20 cellular contexts compared by ENCODE assay signal in genomic region chr18:10094154-10094553, GRCh38.
A peak's percentile ranks its signal among the peaks of the same experiment; 100 is the strongest.
DNase-seq lines count a peak whose midpoint lies in the region; ATAC-seq and TF ChIP-seq lines count a peak whose summit lies in the region.
"Had no signal": no experiment of that assay in that cellular context is flagged by ENCODE, and none has a peak within 500 bp of the region (broad histone marks: within the 10 kb centered on the region; RNA-seq: fewer than 3 reads in every experiment).

No MANE protein-coding gene starts in this region.

- no TSS peak for BruUV-seq in PC-9 (replicated peaks; lab: Mats Ljungman, UMichigan)

- TF ChIP-seq CTCF in PC-9 (conservative IDR thresholded peaks at IDR 0.05) (no peak), choroid plexus epithelial cell (conservative IDR thresholded peaks at IDR 0.05; ENCODE audit: low read depth, low read length) (no peak)
- no peak for TF ChIP-seq CTCF in CD4-positive, alpha-beta T cell (IDR thresholded peaks at IDR 0.05)

- no peaks in the 10 kb centered on the region for H3K9me3 Mint-ChIP-seq in activated naive CD8-positive, alpha-beta T cell treated with anti-CD3 and anti-CD28 coated beads, Interleukin-2, amount 50 U/mL, for 24 hours
- H3K9me3 Mint-ChIP-seq in activated naive CD8-positive, alpha-beta T cell treated with anti-CD3 and anti-CD28 coated beads for 36 hours: no peaks in the 10 kb centered on the region
- H3K9me3 Mint-ChIP-seq in CD4-positive, alpha-beta T cell: no peaks in the 10 kb centered on the region
- H3K9me3 Mint-ChIP-seq: activated naive CD4-positive, alpha-beta T cell treated with anti-CD3 and anti-CD28 coated beads, Interleukin-2, amount 10 ng/mL, durations not matched to agents 7 days and 5 days; immature natural killer cell; neural crest cell; T-helper 1 cell treated with Interleukin-12 subunit alpha and Interleukin-12 subunit beta and Interleukin-4 antibody, amounts not matched to agents 30 μg/mL and 1 μg/mL, for 36 hours had no signal

- H2AFZ ChIP-seq in PC-9: no peak overlapping the region
- H2AFZ ChIP-seq: hepatocyte had no signal

- H3F3A ChIP-seq in PC-9 (ENCODE audit: insufficient read depth, low read depth): peaks cover 10% of the 10 kb centered on the region; the same call in 1 of the 2 replicates

- no peaks in the 10 kb centered on the region for H4K20me1 ChIP-seq in PC-9 (ENCODE audit: insufficient read depth)

- H3K4me3 ChIP-seq in PC-9 (no peak overlapping the region), choroid plexus epithelial cell (ENCODE audit: low read depth, low read length) (no peak overlapping the region)
- H3K4me3 ChIP-seq: hepatocyte had no signal

- H3K4me1 ChIP-seq in PC-9 (replicated peaks; ENCODE audit: insufficient read depth): peaks cover 17% of the 10 kb centered on the region

- no peaks in the 10 kb centered on the region for H3K79me2 ChIP-seq in PC-9 (ENCODE audit: low read depth)
- H3K79me2 ChIP-seq: hepatocyte had no signal

- no peaks in the 10 kb centered on the region for H3K36me3 ChIP-seq in PC-9 (ENCODE audit: low read depth)

- H3K9me3 ChIP-seq in PC-9 (ENCODE audit: insufficient read depth, low read depth): no peaks in the 10 kb centered on the region
- H3K9me3 ChIP-seq in CD4-positive, alpha-beta T cell (ENCODE audit: control insufficient read depth, low read length): no peaks in the 10 kb centered on the region

- H3K9me2 ChIP-seq in PC-9 (ENCODE audit: insufficient read depth): no peaks in the 10 kb centered on the region

- no peaks in the 10 kb centered on the region for H3K27me3 Mint-ChIP-seq in activated naive CD8-positive, alpha-beta T cell treated with anti-CD3 and anti-CD28 coated beads, Interleukin-2, amount 50 U/mL, for 24 hours
- no peaks in the 10 kb centered on the region for H3K27me3 Mint-ChIP-seq in activated naive CD8-positive, alpha-beta T cell treated with anti-CD3 and anti-CD28 coated beads for 36 hours
- peaks cover 12% of the 10 kb centered on the region for H3K27me3 Mint-ChIP-seq in CD4-positive, alpha-beta T cell
- H3K27me3 Mint-ChIP-seq: type B pancreatic cell had no signal

- ATAC-seq in activated naive CD8-positive, alpha-beta T cell treated with anti-CD3 and anti-CD28 coated beads, Interleukin-2, amount 50 U/mL, for 24 hours: no peak
- no peak for ATAC-seq in CD4-positive, alpha-beta T cell (ENCODE audit: poor library complexity)
- no peak for ATAC-seq in HG02623 (IDR thresholded peaks at IDR 0.05; ENCODE audit: unreplicated experiment)
- ATAC-seq: sciatic nerve had no signal

- H3K27ac ChIP-seq in PC-9: peak overlapping the region; percentile 29; the same call in 1 of the 2 replicates
- H3K27ac ChIP-seq in CD4-positive, alpha-beta T cell (ENCODE audit: low read depth, low read length): no peak overlapping the region
- H3K27ac ChIP-seq: hepatocyte had no signal

- no peak overlapping the region for H3K4me3 Mint-ChIP-seq in activated naive CD8-positive, alpha-beta T cell treated with anti-CD3 and anti-CD28 coated beads, Interleukin-2, amount 50 U/mL, for 24 hours
- no peak overlapping the region for H3K4me3 Mint-ChIP-seq in activated naive CD8-positive, alpha-beta T cell treated with anti-CD3 and anti-CD28 coated beads for 36 hours
- no peak overlapping the region for H3K4me3 Mint-ChIP-seq in CD4-positive, alpha-beta T cell
- H3K4me3 Mint-ChIP-seq: activated naive CD4-positive, alpha-beta T cell treated with anti-CD3 and anti-CD28 coated beads, Interleukin-2, amount 10 ng/mL, durations not matched to agents 7 days and 5 days; immature natural killer cell; neural crest cell; T-helper 1 cell treated with Interleukin-12 subunit alpha and Interleukin-12 subunit beta and Interleukin-4 antibody, amounts not matched to agents 30 μg/mL and 1 μg/mL, for 36 hours; type B pancreatic cell had no signal

- no peaks in the 10 kb centered on the region for H3K27me3 ChIP-seq in PC-9 (ENCODE audit: insufficient read depth, low read depth)
- H3K27me3 ChIP-seq in CD4-positive, alpha-beta T cell (ENCODE audit: control insufficient read depth, insufficient read depth, low read length): no peaks in the 10 kb centered on the region
- H3K27me3 ChIP-seq: hepatocyte had no signal

- no peaks in the 10 kb centered on the region for H3K36me3 Mint-ChIP-seq in activated naive CD8-positive, alpha-beta T cell treated with anti-CD3 and anti-CD28 coated beads, Interleukin-2, amount 50 U/mL, for 24 hours (ENCODE audit: low read depth)
- H3K36me3 Mint-ChIP-seq in activated naive CD8-positive, alpha-beta T cell treated with anti-CD3 and anti-CD28 coated beads for 36 hours: no peaks in the 10 kb centered on the region
- no peaks in the 10 kb centered on the region for H3K36me3 Mint-ChIP-seq in CD4-positive, alpha-beta T cell (ENCODE audit: low read depth)
- H3K36me3 Mint-ChIP-seq: activated naive CD4-positive, alpha-beta T cell treated with anti-CD3 and anti-CD28 coated beads, Interleukin-2, amount 10 ng/mL, durations not matched to agents 7 days and 5 days; immature natural killer cell; type B pancreatic cell had no signal

- intact Hi-C loops in PC-9 (cut with micrococcal nuclease; ENCODE audit: unreplicated experiment): no loop called here
- intact Hi-C loops in CD4-positive, alpha-beta T cell (cut with DNase I, micrococcal nuclease): no loop called here

- no peaks in the 10 kb centered on the region for H3K4me1 Mint-ChIP-seq in activated naive CD8-positive, alpha-beta T cell treated with anti-CD3 and anti-CD28 coated beads, Interleukin-2, amount 50 U/mL, for 24 hours
- no peaks in the 10 kb centered on the region for H3K4me1 Mint-ChIP-seq in activated naive CD8-positive, alpha-beta T cell treated with anti-CD3 and anti-CD28 coated beads for 36 hours
- no peaks in the 10 kb centered on the region for H3K4me1 Mint-ChIP-seq in CD4-positive, alpha-beta T cell (ENCODE audit: low read depth)
- H3K4me1 Mint-ChIP-seq: immature natural killer cell, neural crest cell had no signal

- POLR2A ChIA-PET in PC-9 (lab: Charles Lee; ENCODE audit: unreplicated experiment): no interaction called here
- POLR2A ChIA-PET in CD4-positive, alpha-beta T cell (lab: Charles Lee): no interaction called here

- CTCF ChIA-PET in PC-9 (lab: Charles Lee): no interaction called here
- CTCF ChIA-PET in CD4-positive, alpha-beta T cell (lab: Charles Lee): interaction anchor here (0.7 kb wide), 1 partner anchor 1611 kb away, joined by 3 read pairs; no protein-coding TSS in a partner anchor

- H3K27ac Mint-ChIP-seq in activated naive CD8-positive, alpha-beta T cell treated with anti-CD3 and anti-CD28 coated beads, Interleukin-2, amount 50 U/mL, for 24 hours: peak overlapping the region; percentile 2
- H3K27ac Mint-ChIP-seq in activated naive CD8-positive, alpha-beta T cell treated with anti-CD3 and anti-CD28 coated beads for 36 hours: no peak overlapping the region
- H3K27ac Mint-ChIP-seq in CD4-positive, alpha-beta T cell: no peak overlapping the region
- H3K27ac Mint-ChIP-seq: activated naive CD4-positive, alpha-beta T cell treated with anti-CD3 and anti-CD28 coated beads, Interleukin-2, amount 10 ng/mL, durations not matched to agents 7 days and 5 days; immature natural killer cell; T-helper 1 cell treated with Interleukin-12 subunit alpha and Interleukin-12 subunit beta and Interleukin-4 antibody, amounts not matched to agents 30 μg/mL and 1 μg/mL, for 36 hours; type B pancreatic cell had no signal

- H3K4me2 ChIP-seq in PC-9: peak overlapping the region; percentile 41
- H3K4me2 ChIP-seq: hepatocyte had no signal

- no peak for DNase-seq in activated naive CD8-positive, alpha-beta T cell treated with anti-CD3 and anti-CD28 coated beads, Interleukin-2, amount 50 U/mL, for 24 hours
- DNase-seq in activated naive CD8-positive, alpha-beta T cell treated with anti-CD3 and anti-CD28 coated beads for 36 hours: no peak
- peak in 1 of 2 experiments; percentile 55 for DNase-seq in PC-9
- DNase-seq in choroid plexus epithelial cell (ENCODE audit: low read depth): peak; percentile 44
- DNase-seq in myocyte (ENCODE audit: low read depth): peak; percentile 22
- DNase-seq in NCI-H2107 treated with DMSO at 0.1 percent for 48 hours (lab: John Stamatoyannopoulos, UW; ENCODE audit: unreplicated experiment): no peak
- no peak for DNase-seq in CD4-positive, alpha-beta T cell
- DNase-seq: activated CD4-positive, alpha-beta T cell treated with anti-CD3 and anti-CD28 coated beads for 4 hours; activated naive CD4-positive, alpha-beta T cell treated with anti-CD3 and anti-CD28 coated beads, Interleukin-2, amount 10 ng/mL, durations not matched to agents 7 days and 5 days; COR-L47; immature natural killer cell; NCI-H1694 treated with DMSO at 0.1 percent for 48 hours; NCI-H69; posterior cingulate gyrus had no signal

Comparison
In these comparisons a context has a peak if more than half of its experiments do, and no peak if none do; other contexts are left out.
1. DNase-seq: peak in choroid plexus epithelial cell (single experiment) and myocyte (single experiment); none in activated naive CD8-positive, alpha-beta T cell treated with anti-CD3 and anti-CD28 coated beads, Interleukin-2, amount 50 U/mL, for 24 hours (single experiment), activated naive CD8-positive, alpha-beta T cell treated with anti-CD3 and anti-CD28 coated beads for 36 hours (single experiment), NCI-H2107 treated with DMSO at 0.1 percent for 48 hours (single experiment) and CD4-positive, alpha-beta T cell (0 of 10).